Comparison of ENCODE assay signal across 32 cellular contexts in the genomic region with DNA sequence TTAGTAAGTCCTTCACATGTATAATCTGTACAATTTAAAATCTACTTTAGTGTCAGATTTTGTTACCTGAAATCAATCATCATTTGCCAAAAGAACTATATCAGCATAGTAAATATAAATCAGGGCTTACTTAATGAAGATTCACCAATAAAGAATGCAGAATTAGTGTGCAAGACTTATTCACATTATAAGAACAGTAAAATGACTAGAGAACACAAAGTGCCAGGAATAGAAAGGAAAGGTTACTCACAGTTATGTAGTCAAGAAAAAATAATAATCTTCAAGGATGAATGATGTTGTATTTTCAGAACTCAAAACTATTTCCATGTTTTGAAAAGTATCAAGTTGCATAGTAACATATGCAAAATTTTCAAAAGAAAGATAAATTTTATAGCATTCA.
DNase-seq lines count a peak whose midpoint lies in the region; TF ChIP-seq lines count a peak whose summit lies in the region.
"Had no signal": no experiment of that assay in that cellular context is flagged by ENCODE, and none has a peak within 500 bp of the region (broad histone marks: within the 10 kb centered on the region; RNA-seq: fewer than 3 reads in every experiment).

No MANE protein-coding gene starts in this region.

- no peaks in the 10 kb centered on the region for H3K9me2 ChIP-seq in hepatocyte (replicated peaks; ENCODE audit: insufficient read depth)

- H3K4me2 ChIP-seq in hepatocyte, result no peak overlapping the region
- H3K4me2 ChIP-seq: KMS-11 had no signal

- peak overlapping the region; percentile 49 for H3K27ac Mint-ChIP-seq in endothelial cell (ENCODE audit: unreplicated experiment)
- H3K27ac Mint-ChIP-seq: activated naive CD4-positive, alpha-beta T cell treated with anti-CD3 and anti-CD28 coated beads, Interleukin-2, amount 50 U/mL, for 24 hours; CD4-positive, alpha-beta T cell; effector memory CD8-positive, alpha-beta T cell; memory B cell; stimulated activated naive CD8-positive, alpha-beta T cell treated with anti-CD3 and anti-CD28 coated beads, Interleukin-15, Interleukin-2, amounts not matched to agents 100 ng/mL and 50 ng/mL, for 24 hours had no signal

- H4K20me1 ChIP-seq in hepatocyte (ENCODE audit: insufficient read depth, poor library complexity, severe bottlenecking), result no peaks in the 10 kb centered on the region

- peaks cover 38% of the 10 kb centered on the region for H3K4me1 Mint-ChIP-seq in endothelial cell (ENCODE audit: unreplicated experiment)
- H3K4me1 Mint-ChIP-seq: activated naive CD4-positive, alpha-beta T cell treated with anti-CD3 and anti-CD28 coated beads, Interleukin-2, amount 50 U/mL, for 24 hours; memory B cell had no signal

- H3K4me3 Mint-ChIP-seq in endothelial cell (ENCODE audit: unreplicated experiment), result no peak overlapping the region
- H3K4me3 Mint-ChIP-seq: activated naive CD4-positive, alpha-beta T cell treated with anti-CD3 and anti-CD28 coated beads, Interleukin-2, amount 50 U/mL, for 24 hours; CD4-positive, alpha-beta T cell; effector memory CD8-positive, alpha-beta T cell; memory B cell; stimulated activated naive CD8-positive, alpha-beta T cell treated with anti-CD3 and anti-CD28 coated beads, Interleukin-15, Interleukin-2, amounts not matched to agents 100 ng/mL and 50 ng/mL, for 24 hours had no signal

- H3K9me3 Mint-ChIP-seq in endothelial cell (ENCODE audit: unreplicated experiment), result no peaks in the 10 kb centered on the region

- no peak overlapping the region for H3K4me3 ChIP-seq in hepatocyte
- H3K4me3 ChIP-seq: cardiac muscle cell, esophagus squamous epithelium, gastroesophageal sphincter, spleen had no signal

- no peaks in the 10 kb centered on the region for H3K9me3 ChIP-seq in hepatocyte (ENCODE audit: low read depth)
- H3K9me3 ChIP-seq: esophagus squamous epithelium, gastroesophageal sphincter, thoracic aorta had no signal

- peaks cover 5% of the 10 kb centered on the region for H3K4me1 ChIP-seq in hepatocyte (ENCODE audit: insufficient read depth)

- H3K36me3 Mint-ChIP-seq in endothelial cell (ENCODE audit: low read depth, unreplicated experiment), result no peaks in the 10 kb centered on the region
- H3K36me3 Mint-ChIP-seq: activated naive CD4-positive, alpha-beta T cell treated with anti-CD3 and anti-CD28 coated beads, Interleukin-2, amount 50 U/mL, for 24 hours; memory B cell had no signal

- DNase-seq in EH (ENCODE audit: low read depth), result peak; percentile 41
- peak; percentile 66 for DNase-seq in LHCN-M2 (ENCODE audit: low read depth)
- DNase-seq in endothelial cell (ENCODE audit: low spot score), result no peak
- peak; percentile 12 for DNase-seq in kidney glomerular epithelial cell (lab: John Stamatoyannopoulos, UW)
- no peak for DNase-seq in NK-92 (lab: John Stamatoyannopoulos, UW; ENCODE audit: unreplicated experiment)
- DNase-seq in amniotic stem cell (lab: John Stamatoyannopoulos, UW), result no peak
- DNase-seq in pons (ENCODE audit: low spot score), result no peak
- no peak for DNase-seq in hepatocyte (ENCODE audit: low spot score)
- DNase-seq: activated CD4-positive, alpha-beta T cell treated with anti-CD3 and anti-CD28 coated beads for 48 hours; activated CD8-positive, alpha-beta memory T cell treated with anti-CD3 and anti-CD28 coated beads for 24 hours; activated T-cell treated with anti-CD3 and anti-CD28 coated beads for 4 hours; CD4-positive, alpha-beta T cell; DMS79 treated with DMSO at 0.1 percent for 48 hours; effector memory CD8-positive, alpha-beta T cell; esophagus squamous epithelium; NCI-H1417; NCI-H2029 treated with DMSO at 0.1 percent for 48 hours; NCI-H2227 treated with DMSO at 0.1 percent for 48 hours; posterior cingulate gyrus; right cardiac atrium; SHP77 treated with DMSO at 0.1 percent for 48 hours; spleen; stimulated activated CD4-positive, alpha-beta T cell treated with anti-CD3 and anti-CD28 coated beads, Interleukin-2, amount 100 ng/mL, for 24 hours; SW 1271; WERI-Rb-1 had no signal

- no peak overlapping the region for H3K27ac ChIP-seq in hepatocyte
- H3K27ac ChIP-seq: cardiac muscle cell, esophagus squamous epithelium, gastroesophageal sphincter, KMS-11, spleen, thoracic aorta, WERI-Rb-1 had no signal

- no peak overlapping the region for H2AFZ ChIP-seq in hepatocyte

- no peaks in the 10 kb centered on the region for H3K27me3 Mint-ChIP-seq in endothelial cell (ENCODE audit: unreplicated experiment)
- H3K27me3 Mint-ChIP-seq: activated naive CD4-positive, alpha-beta T cell treated with anti-CD3 and anti-CD28 coated beads, Interleukin-2, amount 50 U/mL, for 24 hours; CD4-positive, alpha-beta T cell; effector memory CD8-positive, alpha-beta T cell; memory B cell; stimulated activated naive CD8-positive, alpha-beta T cell treated with anti-CD3 and anti-CD28 coated beads, Interleukin-15, Interleukin-2, amounts not matched to agents 100 ng/mL and 50 ng/mL, for 24 hours had no signal

- H3K27me3 ChIP-seq in hepatocyte, result no peaks in the 10 kb centered on the region
- H3K27me3 ChIP-seq: cardiac muscle cell, esophagus squamous epithelium, gastroesophageal sphincter, spleen had no signal

- H3K36me3 ChIP-seq in hepatocyte (replicated peaks; ENCODE audit: insufficient read depth, low read depth), result no peaks in the 10 kb centered on the region
- H3K36me3 ChIP-seq: cardiac muscle cell, esophagus squamous epithelium, gastroesophageal sphincter, spleen, thoracic aorta, WERI-Rb-1 had no signal

- H3K79me2 ChIP-seq in hepatocyte, result peaks cover 12% of the 10 kb centered on the region

- TF ChIP-seq CTCF in endothelial cell (IDR thresholded peaks at IDR 0.05; ENCODE audit: unreplicated experiment), result no peak
- no peak for TF ChIP-seq CTCF in hepatocyte (IDR thresholded peaks at IDR 0.05; ENCODE audit: poor library complexity)

Comparison
In these comparisons a context has a peak if more than half of its experiments do, and no peak if none do; other contexts are left out.
1. DNase-seq: peak in EH (single experiment), LHCN-M2 (single experiment) and kidney glomerular epithelial cell (single experiment); none in endothelial cell (single experiment), NK-92 (single experiment), amniotic stem cell (single experiment), pons (single experiment) and hepatocyte (single experiment).